ENCODE assay signal across 1 cellular context in the genomic region with DNA sequence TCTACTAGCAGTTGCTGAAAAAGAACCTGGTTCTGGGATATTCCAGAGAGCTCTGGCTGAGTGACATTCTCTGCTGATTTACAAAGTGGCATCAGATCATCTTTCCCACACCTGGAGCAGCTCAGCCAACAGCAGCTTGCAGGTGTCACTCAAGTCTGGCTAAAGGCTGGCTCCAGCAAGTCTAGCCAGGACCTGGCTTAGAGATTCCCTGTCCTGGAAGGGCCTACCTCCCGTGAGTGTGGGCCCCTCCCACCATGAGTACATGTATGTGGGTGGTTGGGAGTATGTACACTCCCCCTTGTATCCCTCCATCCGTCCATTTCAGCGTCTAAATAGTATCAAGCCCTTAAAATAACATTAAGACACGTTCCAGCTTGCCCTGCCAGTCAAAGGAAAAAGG.
TF ChIP-seq lines count a peak whose summit lies in the region.

No MANE protein-coding gene starts in this region.

TF ChIP-seq in WTC11, 78 proteins besides CTCF, POLR2A, EP300 and RAD21 (continued from another document):
- TF ChIP-seq, protein P1, sequence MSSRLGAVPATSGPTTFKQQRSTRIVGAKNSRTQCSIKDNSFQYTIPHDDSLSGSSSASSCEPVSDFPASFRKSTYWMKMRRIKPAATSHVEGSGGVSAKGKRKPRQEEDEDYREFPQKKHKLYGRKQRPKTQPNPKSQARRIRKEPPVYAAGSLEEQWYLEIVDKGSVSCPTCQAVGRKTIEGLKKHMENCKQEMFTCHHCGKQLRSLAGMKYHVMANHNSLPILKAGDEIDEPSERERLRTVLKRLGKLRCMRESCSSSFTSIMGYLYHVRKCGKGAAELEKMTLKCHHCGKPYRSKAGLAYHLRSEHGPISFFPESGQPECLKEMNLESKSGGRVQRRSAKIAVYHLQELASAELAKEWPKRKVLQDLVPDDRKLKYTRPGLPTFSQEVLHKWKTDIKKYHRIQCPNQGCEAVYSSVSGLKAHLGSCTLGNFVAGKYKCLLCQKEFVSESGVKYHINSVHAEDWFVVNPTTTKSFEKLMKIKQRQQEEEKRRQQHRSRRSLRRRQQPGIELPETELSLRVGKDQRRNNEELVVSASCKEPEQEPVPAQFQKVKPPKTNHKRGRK (CRISPR knock-in tag; IDR thresholded peaks at IDR 0.05; ENCODE audit: borderline replicate concordance), result no peak
- TF ChIP-seq TEAD1 (CRISPR knock-in tag; IDR thresholded peaks at IDR 0.05) (no peak), RORB (CRISPR knock-in tag; IDR thresholded peaks at IDR 0.05) (no peak)
- TF ChIP-seq, protein P2, sequence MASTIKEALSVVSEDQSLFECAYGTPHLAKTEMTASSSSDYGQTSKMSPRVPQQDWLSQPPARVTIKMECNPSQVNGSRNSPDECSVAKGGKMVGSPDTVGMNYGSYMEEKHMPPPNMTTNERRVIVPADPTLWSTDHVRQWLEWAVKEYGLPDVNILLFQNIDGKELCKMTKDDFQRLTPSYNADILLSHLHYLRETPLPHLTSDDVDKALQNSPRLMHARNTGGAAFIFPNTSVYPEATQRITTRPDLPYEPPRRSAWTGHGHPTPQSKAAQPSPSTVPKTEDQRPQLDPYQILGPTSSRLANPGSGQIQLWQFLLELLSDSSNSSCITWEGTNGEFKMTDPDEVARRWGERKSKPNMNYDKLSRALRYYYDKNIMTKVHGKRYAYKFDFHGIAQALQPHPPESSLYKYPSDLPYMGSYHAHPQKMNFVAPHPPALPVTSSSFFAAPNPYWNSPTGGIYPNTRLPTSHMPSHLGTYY (CRISPR knock-in tag; IDR thresholded peaks at IDR 0.05), result no peak
- TF ChIP-seq, protein P3, sequence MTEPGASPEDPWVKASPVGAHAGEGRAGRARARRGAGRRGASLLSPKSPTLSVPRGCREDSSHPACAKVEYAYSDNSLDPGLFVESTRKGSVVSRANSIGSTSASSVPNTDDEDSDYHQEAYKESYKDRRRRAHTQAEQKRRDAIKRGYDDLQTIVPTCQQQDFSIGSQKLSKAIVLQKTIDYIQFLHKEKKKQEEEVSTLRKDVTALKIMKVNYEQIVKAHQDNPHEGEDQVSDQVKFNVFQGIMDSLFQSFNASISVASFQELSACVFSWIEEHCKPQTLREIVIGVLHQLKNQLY (CRISPR knock-in tag; IDR thresholded peaks at IDR 0.05), result no peak
